Comparison of ENCODE assay signal across 20 cellular contexts in the genomic region with DNA sequence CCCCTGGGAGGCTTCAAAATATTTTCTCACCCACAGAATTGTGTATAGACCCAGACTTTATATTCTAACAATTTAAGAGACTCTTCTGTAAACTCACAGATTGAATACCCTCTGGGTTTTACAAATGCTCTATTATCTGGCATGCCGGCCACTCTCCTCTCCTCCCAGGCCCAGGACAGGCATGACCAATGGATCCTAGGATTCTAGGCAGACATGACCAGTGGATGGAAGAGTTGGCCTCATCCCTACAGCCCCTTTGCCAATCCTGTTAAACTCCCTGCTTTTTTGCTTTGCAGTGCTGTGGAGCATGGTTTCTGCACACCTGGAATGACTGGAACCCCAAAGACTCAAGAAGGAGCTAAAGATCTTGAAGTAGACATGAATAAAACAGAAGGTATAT. TPM values are rescaled to one million over a fixed set of nuclear protein-coding genes. Genes with fewer than 3 reads are reported as not detected.
A peak's percentile ranks its signal among the peaks of the same experiment; 100 is the strongest.
DNase-seq lines count a peak whose midpoint lies in the region; ATAC-seq and TF ChIP-seq lines count a peak whose summit lies in the region.
"Had no signal": no experiment of that assay in that cellular context is flagged by ENCODE, and none has a peak within 500 bp of the region (broad histone marks: within the 10 kb centered on the region; RNA-seq: fewer than 3 reads in every experiment).

No MANE protein-coding gene starts in this region.

- H3K9me2 ChIP-seq in HCT116 (ENCODE audit: insufficient read depth) = no peaks in the 10 kb centered on the region

- H3K18ac ChIP-seq in neuronal stem cell (ENCODE audit: low read length) = no peak overlapping the region

- no peak overlapping the region for H2BK120ac ChIP-seq in neuronal stem cell (ENCODE audit: low read depth, low read length)

- no peaks in the 10 kb centered on the region for H3K36me3 ChIP-seq in HCT116 (ENCODE audit: control insufficient read depth in 1 of 2, insufficient read depth in 2 of 2, low read length in 2 of 2)
- no peaks in the 10 kb centered on the region for H3K36me3 ChIP-seq in neuronal stem cell (replicated peaks in 1 of 2; ENCODE audit: control insufficient read depth in 2 of 2, insufficient read depth in 2 of 2, low read length in 2 of 2)

- no peak overlapping the region for H4K8ac ChIP-seq in neuronal stem cell (ENCODE audit: low read depth, low read length)

- no TSS peak for BruUV-seq in HCT116 (replicated peaks; lab: Mats Ljungman, UMichigan)

- no peak overlapping the region for H2BK12ac ChIP-seq in neuronal stem cell (ENCODE audit: low read length)

- H2BK15ac ChIP-seq in neuronal stem cell (ENCODE audit: low read length) = no peak overlapping the region

- intact Hi-C loops in HCT116 (cut with micrococcal nuclease) (no loop called here), posterior cingulate gyrus (cut with DNase I) (no loop called here)

- peak overlapping the region; percentile 56 for H2AFZ ChIP-seq in HCT116 (ENCODE audit: low read depth, low read length, poor library complexity, severe bottlenecking)
- peak overlapping the region; percentile 45 for H2AFZ ChIP-seq in neuronal stem cell (ENCODE audit: low read length)

- H3K4me2 ChIP-seq in HCT116 (ENCODE audit: low read length) = peak overlapping the region; percentile 4; the same call in 1 of the 2 replicates
- no peak overlapping the region for H3K4me2 ChIP-seq in neuronal stem cell (ENCODE audit: insufficient read depth, low read length, poor library complexity, severe bottlenecking)

- H3K9me3 ChIP-seq in HCT116 (ENCODE audit: control insufficient read depth in 1 of 2, insufficient read depth in 1 of 2, low read depth in 1 of 2, low read length in 2 of 2) (no peaks in the 10 kb centered on the region), neuronal stem cell (replicated peaks in 1 of 2; ENCODE audit: control insufficient read depth in 2 of 2, insufficient read depth in 1 of 2, low read depth in 1 of 2, low read length in 2 of 2) (peaks cover 11 to 13% of the 10 kb centered on the region in 2 donors)

- DNase-seq in ELR (ENCODE audit: low read depth) = peak; percentile 13
- DNase-seq in HCT116 (ENCODE audit: low read depth, low spot score) = no peak
- DNase-seq in SK-MEL-5 (ENCODE audit: low read depth, low spot score) = peak; percentile 25
- DNase-seq in neuronal stem cell (ENCODE audit: low spot score) = no peak
- no peak for DNase-seq in NCI-H2107 (lab: John Stamatoyannopoulos, UW)
- DNase-seq in posterior cingulate gyrus = no peak
- DNase-seq: C1 segment of cervical spinal cord; Calu3; CD4-positive, alpha-beta memory T cell; COR-L47; DMS53; DMS79 treated with DMSO at 0.1 percent for 48 hours; H7; HCEC 1CT; HFFc6 had no signal

- H3K4me3 ChIP-seq in HCT116 (replicated peaks in 1 of 2; ENCODE audit: low read depth in 1 of 2, low read length in 2 of 2) (peak overlapping the region in 1 of 2 experiments; percentile 9; a peak in 2 of 4 replicates), neuronal stem cell (ENCODE audit: low read length in 2 of 2) (no peak overlapping the region)

- no peak for TF ChIP-seq RAD21 in HCT116 (IDR thresholded peaks at IDR 0.05; ENCODE audit: low read depth)

- no peak overlapping the region for H3K14ac ChIP-seq in neuronal stem cell (ENCODE audit: low read length)

- TF ChIP-seq POLR2A in HCT116 (IDR thresholded peaks at IDR 0.05; ENCODE audit: borderline replicate concordance, extremely low read depth, insufficient read depth, insufficient read length) = no peak

- in situ Hi-C loops in SK-MEL-5 (cut with HindIII; ENCODE audit: low pct_unique_long_range_greater_than_20kb, low sequenced_read_pairs) = no loop called here

- H3K79me1 ChIP-seq in neuronal stem cell (ENCODE audit: low read depth, low read length) = no peaks in the 10 kb centered on the region

- TF ChIP-seq CTCF in HCT116 (IDR thresholded peaks at IDR 0.05 in 2 of 3, conservative IDR thresholded peaks at IDR 0.05 in 1 of 3; ENCODE audit: borderline replicate concordance in 1 of 3, insufficient read depth in 1 of 3, low read depth in 2 of 3, low read length in 2 of 3) = no peak

- RAD21 ChIA-PET in HCT116 (lab: Charles Lee; ENCODE audit: low non-redundant PET in 1 of 2, low total read pairs in 2 of 2, uncharacterized antibody in 2 of 2, unreplicated experiment in 2 of 2) = no interaction called here

- ATAC-seq in HCT116 (0 out of 2 replicates have a peak, but pooled peaks have one; percentile 44), GM21723 (IDR thresholded peaks at IDR 0.05; ENCODE audit: unreplicated experiment) (no peak)

- POLR2A ChIA-PET in HCT116 (lab: Charles Lee) = no interaction called here

- no peak overlapping the region for H3K23ac ChIP-seq in neuronal stem cell (ENCODE audit: low read depth, low read length, poor library complexity)

- H3K9ac ChIP-seq in HCT116 (ENCODE audit: low read length) = no peak overlapping the region
- H3K9ac ChIP-seq in neuronal stem cell (ENCODE audit: low read depth, low read length, poor library complexity) = no peak overlapping the region

- H3K79me2 ChIP-seq in HCT116 (ENCODE audit: insufficient read depth, low read length) = no peaks in the 10 kb centered on the region

- no peak overlapping the region for H2BK5ac ChIP-seq in neuronal stem cell (ENCODE audit: low read length)

- H4K91ac ChIP-seq in neuronal stem cell (ENCODE audit: low read depth, low read length, poor library complexity) = no peak overlapping the region

- H3K27me3 ChIP-seq in HCT116 (ENCODE audit: insufficient read depth, low read length) = no peaks in the 10 kb centered on the region
- no peaks in the 10 kb centered on the region for H3K27me3 ChIP-seq in neuronal stem cell (ENCODE audit: control insufficient read depth in 3 of 3, insufficient read depth in 3 of 3, low read depth in 1 of 3, low read length in 3 of 3)

- WGBS in neuronal stem cell (ENCODE audit: extremely low coverage in 2 of 2, insufficient read length in 2 of 2, insufficient replicate concordance in 1 of 2), 2 donors = no CpG with 5 or more reads among the region's 1 CpG

- H3K27ac ChIP-seq in HCT116 (ENCODE audit: low read depth, low read length) (no peak overlapping the region), neuronal stem cell (replicated peaks; ENCODE audit: low read length) (no peak overlapping the region)

- no peak overlapping the region for H2AK5ac ChIP-seq in neuronal stem cell (ENCODE audit: low read depth, low read length)

- no peaks in the 10 kb centered on the region for H4K20me1 ChIP-seq in HCT116 (ENCODE audit: insufficient read depth)

- H3K4me1 ChIP-seq in HCT116 (ENCODE audit: control insufficient read depth in 1 of 2, insufficient read depth in 2 of 2, low read length in 2 of 2) (no peaks in the 10 kb centered on the region), neuronal stem cell (ENCODE audit: control insufficient read depth in 2 of 2, insufficient read depth in 1 of 2, low read depth in 1 of 2, low read length in 2 of 2) (peaks cover 0 to 2% of the 10 kb centered on the region in 2 donors)

- CTCF ChIA-PET in HCT116 (lab: Charles Lee) = interaction anchor here (0.9 kb wide), 1 partner anchor 15 kb away, joined by 3 read pairs; no protein-coding TSS in a partner anchor

- H3K4ac ChIP-seq in neuronal stem cell (ENCODE audit: low read length) = no peak overlapping the region

TF ChIP-seq in HCT116, 20 proteins besides CTCF, POLR2A, EP300 and RAD21 (continues in another document):
- no peak for TF ChIP-seq ELF1 (IDR thresholded peaks at IDR 0.05; ENCODE audit: borderline replicate concordance, low read depth)
- no peak for TF ChIP-seq ZFX (IDR thresholded peaks at IDR 0.05)
- TF ChIP-seq SP1 (IDR thresholded peaks at IDR 0.05; ENCODE audit: low read depth) = no peak; the same call in 1 of the 2 replicates
- no peak for TF ChIP-seq SIN3A (IDR thresholded peaks at IDR 0.05; ENCODE audit: low read depth)
- no peak for TF ChIP-seq EGR1 (IDR thresholded peaks at IDR 0.05; ENCODE audit: low read depth)
- no peak for TF ChIP-seq YY1 (IDR thresholded peaks at IDR 0.05; ENCODE audit: extremely low read depth, insufficient replicate concordance, low read depth, low read length)
- no peak for TF ChIP-seq EZH2phosphoT487 (IDR thresholded peaks at IDR 0.05; ENCODE audit: borderline replicate concordance)
- peak; percentile 83 for TF ChIP-seq SRF (IDR thresholded peaks at IDR 0.05; ENCODE audit: low read depth)
- TF ChIP-seq, protein P1, sequence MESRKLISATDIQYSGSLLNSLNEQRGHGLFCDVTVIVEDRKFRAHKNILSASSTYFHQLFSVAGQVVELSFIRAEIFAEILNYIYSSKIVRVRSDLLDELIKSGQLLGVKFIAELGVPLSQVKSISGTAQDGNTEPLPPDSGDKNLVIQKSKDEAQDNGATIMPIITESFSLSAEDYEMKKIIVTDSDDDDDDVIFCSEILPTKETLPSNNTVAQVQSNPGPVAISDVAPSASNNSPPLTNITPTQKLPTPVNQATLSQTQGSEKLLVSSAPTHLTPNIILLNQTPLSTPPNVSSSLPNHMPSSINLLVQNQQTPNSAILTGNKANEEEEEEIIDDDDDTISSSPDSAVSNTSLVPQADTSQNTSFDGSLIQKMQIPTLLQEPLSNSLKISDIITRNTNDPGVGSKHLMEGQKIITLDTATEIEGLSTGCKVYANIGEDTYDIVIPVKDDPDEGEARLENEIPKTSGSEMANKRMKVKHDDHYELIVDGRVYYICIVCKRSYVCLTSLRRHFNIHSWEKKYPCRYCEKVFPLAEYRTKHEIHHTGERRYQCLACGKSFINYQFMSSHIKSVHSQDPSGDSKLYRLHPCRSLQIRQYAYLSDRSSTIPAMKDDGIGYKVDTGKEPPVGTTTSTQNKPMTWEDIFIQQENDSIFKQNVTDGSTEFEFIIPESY (IDR thresholded peaks at IDR 0.05; ENCODE audit: extremely low read depth, insufficient replicate concordance, low read length) = no peak

RNA-seq across cellular contexts. Expression of a gene that starts 5.8 kb away (rescaled TPM):
- total RNA-seq in HCT116 (2021; ENCODE audit: unreplicated experiment) = 0.37 TPM
- polyA plus RNA-seq in HCT116 (2012) = 0.40 and 0.86 TPM in 2 replicates
- not detected in 2 replicates for total RNA-seq in SK-MEL-5 (2014; rRNA removed; shearing (Covaris generic))
- polyA plus RNA-seq in SK-MEL-5 (2015; cell fraction: cytosol; rRNA removed) = not detected in 2 replicates
- not detected in 2 replicates for polyA plus RNA-seq in SK-MEL-5 (2015; cell fraction: nucleus; rRNA removed)
- polyA plus RNA-seq in neuronal stem cell (2013, experiment 1 of 2) = not detected
- not detected for polyA plus RNA-seq in neuronal stem cell (2013, experiment 2 of 2)
- total RNA-seq: A673; Calu3; CD4-positive, alpha-beta memory T cell; Daoy; H1; H7; HFFc6 had no signal
- polyA plus RNA-seq: BJ; CD4-positive, alpha-beta memory T cell; H1 had no signal

RNA-seq across cellular contexts. Expression of a gene that starts 30.9 kb away (rescaled TPM):
- total RNA-seq in HCT116 (2021; ENCODE audit: unreplicated experiment) = 13.7 TPM
- polyA plus RNA-seq in HCT116 (2012) = 9.8 and 9.9 TPM in 2 replicates
- total RNA-seq in SK-MEL-5 (2014; rRNA removed; shearing (Covaris generic)) = 2.5 and 2.6 TPM in 2 replicates
- polyA plus RNA-seq in SK-MEL-5 (2015; cell fraction: cytosol; rRNA removed) = 5.6 and 6.0 TPM in 2 replicates
- polyA plus RNA-seq in SK-MEL-5 (2015; cell fraction: nucleus; rRNA removed) = 3.6 and 8.2 TPM in 2 replicates
- polyA plus RNA-seq in neuronal stem cell (2013, experiment 1 of 2) = 9.4 TPM
- 11.1 TPM for polyA plus RNA-seq in neuronal stem cell (2013, experiment 2 of 2)

Comparison
In these comparisons a context has a peak if more than half of its experiments do, and no peak if none do; other contexts are left out.
1. DNase-seq: peak in ELR (single experiment) and SK-MEL-5 (single experiment); none in HCT116 (single experiment), neuronal stem cell (single experiment), NCI-H2107 (single experiment) and posterior cingulate gyrus (0 of 10).